ENCODE assay signal across 18 cellular contexts in the genomic region with DNA sequence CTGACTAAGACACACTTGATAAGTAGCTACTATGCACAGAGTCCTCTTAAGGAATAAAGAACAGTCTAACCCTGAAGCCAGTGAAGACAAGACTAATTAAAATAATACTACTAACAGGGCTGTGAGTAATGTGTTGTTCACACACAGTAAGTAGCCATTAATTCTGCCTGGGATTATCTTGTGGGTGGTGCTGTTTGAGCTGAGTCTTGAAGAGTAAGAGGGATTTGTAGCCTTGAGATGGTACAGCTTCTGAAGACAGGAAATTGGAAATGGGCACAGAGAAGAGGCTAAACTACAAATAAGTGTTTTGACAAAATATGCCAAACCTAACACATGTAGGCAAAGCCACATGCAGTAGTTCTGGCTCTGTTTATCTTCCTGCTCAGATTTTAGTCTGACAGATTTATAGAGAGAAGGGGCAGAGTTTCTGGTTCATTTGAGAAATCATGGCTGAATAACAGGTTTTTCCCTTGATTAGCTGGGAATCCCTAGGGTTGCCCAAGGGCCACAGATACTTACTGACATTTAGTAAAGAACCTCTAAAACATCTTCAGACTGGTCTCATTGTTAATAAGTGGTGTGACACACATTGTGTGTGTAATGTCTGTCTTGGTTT. TPM values are rescaled to one million over a fixed set of nuclear protein-coding genes. Genes with fewer than 3 reads are reported as not detected.
DNase-seq lines count a peak whose midpoint lies in the region; TF ChIP-seq lines count a peak whose summit lies in the region.
"Had no signal": no experiment of that assay in that cellular context is flagged by ENCODE, and none has a peak within 500 bp of the region (broad histone marks: within the 10 kb centered on the region; RNA-seq: fewer than 3 reads in every experiment).

No MANE protein-coding gene starts in this region.

- TF ChIP-seq CTCF in hepatocyte (IDR thresholded peaks at IDR 0.05; ENCODE audit: poor library complexity) = no peak
- TF ChIP-seq CTCF in smooth muscle cell (IDR thresholded peaks at IDR 0.05; ENCODE audit: borderline replicate concordance, insufficient read depth, poor library complexity, severe bottlenecking) = no peak

- H3F3A ChIP-seq in smooth muscle cell (ENCODE audit: low read depth) = no peaks in the 10 kb centered on the region

- no peaks in the 10 kb centered on the region for H3K4me1 ChIP-seq in SJSA1 (replicated peaks)
- no peaks in the 10 kb centered on the region for H3K4me1 ChIP-seq in hepatocyte (ENCODE audit: insufficient read depth)
- peaks cover 6% of the 10 kb centered on the region for H3K4me1 ChIP-seq in smooth muscle cell (ENCODE audit: low read depth)
- H3K4me1 ChIP-seq: adrenal gland; BLaER1 treated with 17β-estradiol and CSF1 and Interleukin-3, amounts not matched to agents 10 nM and 100 nM; gastroesophageal sphincter; testis had no signal

- 0 out of 2 replicates have a peak, but pooled peaks cover 6% of the 10 kb centered on the region for H3K36me3 ChIP-seq in SJSA1
- H3K36me3 ChIP-seq in hepatocyte (replicated peaks; ENCODE audit: insufficient read depth, low read depth) = no peaks in the 10 kb centered on the region
- H3K36me3 ChIP-seq in smooth muscle cell (ENCODE audit: low read depth) = no peaks in the 10 kb centered on the region
- H3K36me3 ChIP-seq: adrenal gland; BLaER1 treated with 17β-estradiol and CSF1 and Interleukin-3, amounts not matched to agents 10 nM and 100 nM; gastroesophageal sphincter had no signal

- H4K20me1 ChIP-seq in hepatocyte (ENCODE audit: insufficient read depth, poor library complexity, severe bottlenecking) = no peaks in the 10 kb centered on the region
- no peaks in the 10 kb centered on the region for H4K20me1 ChIP-seq in smooth muscle cell (ENCODE audit: low read depth)
- H4K20me1 ChIP-seq: BLaER1 treated with 17β-estradiol and CSF1 and Interleukin-3, amounts not matched to agents 10 nM and 100 nM had no signal

- 0 out of 2 replicates have a peak overlapping the region, but pooled peaks have one; percentile 9 for H3K27ac ChIP-seq in SJSA1
- peak overlapping the region; percentile 2 for H3K27ac ChIP-seq in hepatocyte
- H3K27ac ChIP-seq in smooth muscle cell (ENCODE audit: low read depth) = peak overlapping the region; percentile 65
- H3K27ac ChIP-seq: adrenal gland; BLaER1 treated with 17β-estradiol and CSF1 and Interleukin-3, amounts not matched to agents 10 nM and 100 nM; gastroesophageal sphincter; testis had no signal

- no peak overlapping the region for H2AFZ ChIP-seq in hepatocyte
- no peak overlapping the region for H2AFZ ChIP-seq in smooth muscle cell (ENCODE audit: low read depth)

- peak; percentile 33 for DNase-seq in HT1080 (ENCODE audit: low read depth)
- no peak for DNase-seq in SJSA1 (ENCODE audit: low read depth in 1 of 2, low spot score in 2 of 2)
- no peak for DNase-seq in hepatocyte (ENCODE audit: low spot score)
- DNase-seq in smooth muscle cell (lab: John Stamatoyannopoulos, UW; ENCODE audit: unreplicated experiment) = no peak
- DNase-seq in foreskin melanocyte = no peak
- DNase-seq in NCI-H510A treated with DMSO at 0.1 percent for 48 hours (lab: John Stamatoyannopoulos, UW) = no peak
- DNase-seq in GDM1 (lab: John Stamatoyannopoulos, UW) = no peak
- DNase-seq: activated CD8-positive, alpha-beta memory T cell treated with anti-CD3 and anti-CD28 coated beads, Interleukin-2, amount 10 ng/mL, durations not matched to agents 7 days and 5 days; activated effector memory CD4-positive, alpha-beta T cell treated with Interleukin-2 at 50 U/mL for 16 hours; adrenal gland; endodermal cell; NCI-H2107; stimulated activated CD4-positive, alpha-beta T cell treated with anti-CD3 and anti-CD28 coated beads, Interleukin-4, amount 100 ng/mL, for 24 hours; T-helper 2 cell; testis had no signal

- H3K27me3 ChIP-seq in SJSA1 (replicated peaks) (no peaks in the 10 kb centered on the region), hepatocyte (no peaks in the 10 kb centered on the region), smooth muscle cell (ENCODE audit: low read depth) (no peaks in the 10 kb centered on the region)
- H3K27me3 ChIP-seq: adrenal gland; BLaER1 treated with 17β-estradiol and CSF1 and Interleukin-3, amounts not matched to agents 10 nM and 100 nM; gastroesophageal sphincter; testis had no signal

- H3K9me3 ChIP-seq in SJSA1 (replicated peaks) (no peaks in the 10 kb centered on the region), hepatocyte (ENCODE audit: low read depth) (no peaks in the 10 kb centered on the region), smooth muscle cell (replicated peaks; ENCODE audit: low read depth) (no peaks in the 10 kb centered on the region)
- H3K9me3 ChIP-seq: adrenal gland; BLaER1 treated with 17β-estradiol and CSF1 and Interleukin-3, amounts not matched to agents 10 nM and 100 nM; gastroesophageal sphincter; testis had no signal

- H3K4me3 ChIP-seq in SJSA1 = no peak overlapping the region
- H3K4me3 ChIP-seq in hepatocyte = no peak overlapping the region
- no peak overlapping the region for H3K4me3 ChIP-seq in smooth muscle cell
- H3K4me3 ChIP-seq: adrenal gland; BLaER1 treated with 17β-estradiol and CSF1 and Interleukin-3, amounts not matched to agents 10 nM and 100 nM; gastroesophageal sphincter; testis had no signal

- H3K9me2 ChIP-seq in hepatocyte (replicated peaks; ENCODE audit: insufficient read depth) = no peaks in the 10 kb centered on the region

- H3K9ac ChIP-seq in smooth muscle cell (ENCODE audit: low read depth) = no peak overlapping the region
- H3K9ac ChIP-seq: BLaER1 treated with 17β-estradiol and CSF1 and Interleukin-3, amounts not matched to agents 10 nM and 100 nM had no signal

- H3K79me2 ChIP-seq in hepatocyte = no peaks in the 10 kb centered on the region
- H3K79me2 ChIP-seq in smooth muscle cell (ENCODE audit: low read depth) = no peaks in the 10 kb centered on the region

- H3K4me2 ChIP-seq in hepatocyte (no peak overlapping the region), smooth muscle cell (peak overlapping the region; percentile 37)
- H3K4me2 ChIP-seq: BLaER1 treated with 17β-estradiol and CSF1 and Interleukin-3, amounts not matched to agents 10 nM and 100 nM had no signal

RNA-seq across cellular contexts. Expression of gene ITGBL1, which starts 38.0 kb away (rescaled TPM):
- total RNA-seq in HT1080 (2014; rRNA removed; shearing (Covaris generic)) = 39.5 and 44.0 TPM in 2 replicates
- 39.9 and 51.4 TPM in 2 replicates for polyA plus RNA-seq in HT1080 (2015; cell fraction: cytosol; rRNA removed)
- 87.8 and 96.9 TPM in 2 replicates for polyA plus RNA-seq in HT1080 (2015; cell fraction: nucleus; rRNA removed)
- total RNA-seq in SJSA1 (2014; rRNA removed; shearing (Covaris generic)) = 63.3 and 100 TPM in 2 replicates
- total RNA-seq in hepatocyte = 0.33 TPM in 1 of 2 replicates, not detected in the other
- not detected in 2 replicates for polyA plus RNA-seq in hepatocyte
- 0.36 TPM in 1 of 2 replicates, not detected in the other for total RNA-seq in smooth muscle cell
- 0.29 TPM in 1 of 2 replicates, not detected in the other for polyA plus RNA-seq in smooth muscle cell
- total RNA-seq: endodermal cell had no signal
- polyA plus RNA-seq: HepG2 had no signal

Comparison
In these comparisons a context has a peak if more than half of its experiments do, and no peak if none do; other contexts are left out.
1. H3K27ac ChIP-seq: peak in every context shown above with its lines; median percentile 65 in smooth muscle cell; 9 in SJSA1; 2 in hepatocyte.
2. RNA of gene ITGBL1, which starts 38.0 kb away (total RNA-seq): 63.3 to 100 TPM in SJSA1 and 39.5 to 44.0 TPM in HT1080; 0.33 TPM in hepatocyte and 0.36 TPM in smooth muscle cell; every median in the first group is over 10 times any median in the second.